In genomic region chr5:88944751-88945507, GRCh38 we compare ENCODE assay signal across 15 cellular contexts.
DNase-seq lines count a peak whose midpoint lies in the region; ATAC-seq and TF ChIP-seq lines count a peak whose summit lies in the region.
"Had no signal": no experiment of that assay in that cellular context is flagged by ENCODE, and none has a peak within 500 bp of the region (broad histone marks: within the 10 kb centered on the region; RNA-seq: fewer than 3 reads in every experiment).

No MANE protein-coding gene starts in this region.

- no peaks in the 10 kb centered on the region for H3K9me3 Mint-ChIP-seq in CD4-positive, alpha-beta T cell

- H3K4me3 Mint-ChIP-seq in CD4-positive, alpha-beta T cell, result no peak overlapping the region
- H3K4me3 Mint-ChIP-seq: CD4-positive, alpha-beta memory T cell; stimulated activated effector memory CD8-positive, alpha-beta T cell treated with anti-CD3 and anti-CD28 coated beads, Interleukin-12 subunit alpha, Interleukin-12 subunit beta, amount 100 ng/mL, for 72 hours had no signal

- POLR2A ChIA-PET in CD4-positive, alpha-beta T cell (lab: Charles Lee), result no interaction called here

- no peak for TF ChIP-seq CTCF in CD4-positive, alpha-beta T cell (IDR thresholded peaks at IDR 0.05)

- intact Hi-C loops in CD4-positive, alpha-beta T cell (cut with DNase I, micrococcal nuclease), result no loop called here

- no peaks in the 10 kb centered on the region for H3K4me1 Mint-ChIP-seq in CD4-positive, alpha-beta T cell (ENCODE audit: low read depth)
- H3K4me1 Mint-ChIP-seq: CD4-positive, alpha-beta memory T cell; stimulated activated effector memory CD8-positive, alpha-beta T cell treated with anti-CD3 and anti-CD28 coated beads, Interleukin-12 subunit alpha, Interleukin-12 subunit beta, amount 100 ng/mL, for 72 hours had no signal

- DNase-seq in Ammon's horn (ENCODE audit: low spot score), result peak; percentile 17
- DNase-seq in Kasumi-1 (lab: John Stamatoyannopoulos, UW), result peak; percentile 34 to 37
- peak; percentile 12 for DNase-seq in amniotic stem cell (lab: John Stamatoyannopoulos, UW)
- DNase-seq in islet precursor cell, result peak; percentile 58
- DNase-seq in T1000 (lab: John Stamatoyannopoulos, UW), result no peak
- DNase-seq in CD4-positive, alpha-beta T cell, result no peak
- DNase-seq: activated CD4-positive, alpha-beta T cell treated with anti-CD3 and anti-CD28 coated beads, Interleukin-2, amount 50 U/mL, for 1 hour; CD4-positive, alpha-beta memory T cell; central memory CD4-positive, alpha-beta T cell; NCI-H1436 had no signal

- H3K9me3 ChIP-seq in CD4-positive, alpha-beta T cell (ENCODE audit: control insufficient read depth, low read length), result no peaks in the 10 kb centered on the region

- CTCF ChIA-PET in CD4-positive, alpha-beta T cell (lab: Charles Lee), result no interaction called here

- H3K36me3 Mint-ChIP-seq in CD4-positive, alpha-beta T cell (ENCODE audit: low read depth), result no peaks in the 10 kb centered on the region
- H3K36me3 Mint-ChIP-seq: CD4-positive, alpha-beta memory T cell; stimulated activated effector memory CD8-positive, alpha-beta T cell treated with anti-CD3 and anti-CD28 coated beads, Interleukin-12 subunit alpha, Interleukin-12 subunit beta, amount 100 ng/mL, for 72 hours had no signal

- no peaks in the 10 kb centered on the region for H3K27me3 ChIP-seq in CD4-positive, alpha-beta T cell (ENCODE audit: control insufficient read depth, insufficient read depth, low read length)

- H3K27ac ChIP-seq in CD4-positive, alpha-beta T cell (ENCODE audit: low read depth, low read length), result no peak overlapping the region
- H3K27ac ChIP-seq: epithelial cell of prostate had no signal

- H3K27me3 Mint-ChIP-seq in CD4-positive, alpha-beta T cell, result no peaks in the 10 kb centered on the region
- H3K27me3 Mint-ChIP-seq: CD4-positive, alpha-beta memory T cell had no signal

- H3K27ac Mint-ChIP-seq in CD4-positive, alpha-beta T cell, result no peak overlapping the region
- H3K27ac Mint-ChIP-seq: CD4-positive, alpha-beta memory T cell; progenitor cell of endocrine pancreas; stimulated activated effector memory CD8-positive, alpha-beta T cell treated with anti-CD3 and anti-CD28 coated beads, Interleukin-12 subunit alpha, Interleukin-12 subunit beta, amount 100 ng/mL, for 72 hours had no signal

- no peak for ATAC-seq in GM18870 (IDR thresholded peaks at IDR 0.05; ENCODE audit: unreplicated experiment)
- no peak for ATAC-seq in GM18873 (IDR thresholded peaks at IDR 0.05; ENCODE audit: low FRiP score, unreplicated experiment)
- ATAC-seq in CD4-positive, alpha-beta T cell (ENCODE audit: poor library complexity), result no peak
- ATAC-seq: stimulated activated effector memory CD8-positive, alpha-beta T cell treated with anti-CD3 and anti-CD28 coated beads, Interleukin-12 subunit alpha, Interleukin-12 subunit beta, amount 100 ng/mL, for 72 hours had no signal

Comparison
In these comparisons a context has a peak if more than half of its experiments do, and no peak if none do; other contexts are left out.
1. DNase-seq: peak in Ammon's horn (single experiment), Kasumi-1 (2 of 2), amniotic stem cell (single experiment) and islet precursor cell (single experiment); none in T1000 (single experiment) and CD4-positive, alpha-beta T cell (0 of 10).